16 cellular contexts compared by ENCODE assay signal in the genomic region with DNA sequence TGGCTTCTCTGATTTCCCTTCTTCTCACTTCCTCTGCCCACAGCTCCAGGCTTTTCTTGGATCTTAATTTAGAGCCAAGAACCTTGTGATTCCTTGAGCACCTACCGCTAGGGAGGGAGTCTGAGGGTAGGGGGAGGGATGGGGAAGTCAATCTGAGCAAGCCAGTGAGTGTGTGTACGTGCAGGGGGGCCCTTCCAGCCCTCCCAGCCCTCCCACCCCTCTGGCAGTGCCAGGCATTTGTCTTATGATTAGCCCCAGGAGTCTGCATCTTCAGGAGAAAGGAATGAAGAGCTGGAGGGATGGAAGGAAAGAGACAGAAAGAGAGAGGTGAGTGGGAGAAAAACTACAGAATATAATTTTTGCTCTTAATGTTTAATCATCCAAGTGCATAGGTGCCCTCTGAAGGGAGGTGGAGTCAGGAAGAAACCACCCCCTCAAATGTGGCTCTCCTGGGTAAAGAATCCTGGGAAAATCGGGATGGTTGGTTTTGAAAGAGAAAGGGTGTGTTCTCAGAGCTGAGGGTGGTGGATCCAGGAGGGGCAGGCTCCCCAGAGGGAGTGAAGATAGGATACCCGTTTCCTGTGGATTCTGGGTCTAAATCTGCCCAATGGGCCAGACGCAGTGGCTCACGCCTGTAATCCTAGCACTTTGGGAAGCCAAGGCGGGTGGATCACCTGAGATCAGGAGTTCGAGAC. TPM values are rescaled to one million over a fixed set of nuclear protein-coding genes. Genes with fewer than 3 reads are reported as not detected.
DNase-seq lines count a peak whose midpoint lies in the region; ATAC-seq, FAIRE-seq and TF ChIP-seq lines count a peak whose summit lies in the region.
"Had no signal": no experiment of that assay in that cellular context is flagged by ENCODE, and none has a peak within 500 bp of the region (broad histone marks: within the 10 kb centered on the region; RNA-seq: fewer than 3 reads in every experiment).

No MANE protein-coding gene starts in this region.

- peaks cover 0 to 32% (median 7%) of the 10 kb centered on the region in 4 donors for H3K4me1 Mint-ChIP-seq in CD4-positive, CD25-positive, alpha-beta regulatory T cell
- H3K4me1 Mint-ChIP-seq in astrocyte (ENCODE audit: low read depth, unreplicated experiment) (peaks cover 20% of the 10 kb centered on the region), neural crest cell (peaks cover 22% of the 10 kb centered on the region)
- peaks cover 25% of the 10 kb centered on the region for H3K4me1 Mint-ChIP-seq in activated CD4-positive, alpha-beta T cell treated with anti-CD3 and anti-CD28 coated beads, Interleukin-2, amount 10 ng/mL, durations not matched to agents 7 days and 5 days

- FAIRE-seq in astrocyte (lab: Jason Lieb, UNC): no peak

- H3K9me3 Mint-ChIP-seq in CD4-positive, CD25-positive, alpha-beta regulatory T cell: peaks cover 0 to 4% (median 0%) of the 10 kb centered on the region in 7 donors
- no peaks in the 10 kb centered on the region for H3K9me3 Mint-ChIP-seq in astrocyte (ENCODE audit: unreplicated experiment)
- H3K9me3 Mint-ChIP-seq in neural crest cell: no peaks in the 10 kb centered on the region
- H3K9me3 Mint-ChIP-seq in activated CD4-positive, alpha-beta T cell treated with anti-CD3 and anti-CD28 coated beads, Interleukin-2, amount 10 ng/mL, durations not matched to agents 7 days and 5 days: no peaks in the 10 kb centered on the region
- H3K9me3 Mint-ChIP-seq: memory B cell had no signal

- H3K36me3 ChIP-seq in CD4-positive, CD25-positive, alpha-beta regulatory T cell (ENCODE audit: control insufficient read depth, insufficient read depth, low read length): no peaks in the 10 kb centered on the region
- H3K36me3 ChIP-seq in H7 (replicated peaks; ENCODE audit: control insufficient read depth, insufficient read depth, low read length) (no peaks in the 10 kb centered on the region; the same call in 1 of the 2 replicates), astrocyte (ENCODE audit: insufficient read depth, low read length) (no peaks in the 10 kb centered on the region)
- H3K36me3 ChIP-seq: heart right ventricle had no signal

- peaks cover 13% of the 10 kb centered on the region for H3K4me1 ChIP-seq in CD4-positive, CD25-positive, alpha-beta regulatory T cell (ENCODE audit: control insufficient read depth, insufficient read depth, low read length, poor library complexity, severe bottlenecking)
- peaks cover 5% of the 10 kb centered on the region for H3K4me1 ChIP-seq in astrocyte (ENCODE audit: insufficient read depth, low read length)

- no peaks in the 10 kb centered on the region for H4K20me1 ChIP-seq in astrocyte (ENCODE audit: insufficient read depth, low read length)

- H3K36me3 Mint-ChIP-seq in CD4-positive, CD25-positive, alpha-beta regulatory T cell: no peaks in the 10 kb centered on the region
- H3K36me3 Mint-ChIP-seq in astrocyte (ENCODE audit: low read depth, unreplicated experiment) (no peaks in the 10 kb centered on the region), neural crest cell (ENCODE audit: low read depth) (no peaks in the 10 kb centered on the region)
- H3K36me3 Mint-ChIP-seq in activated CD4-positive, alpha-beta T cell treated with anti-CD3 and anti-CD28 coated beads, Interleukin-2, amount 10 ng/mL, durations not matched to agents 7 days and 5 days (ENCODE audit: low read depth): peaks cover 5% of the 10 kb centered on the region

- CTCF ChIA-PET in activated CD4-positive, alpha-beta T cell treated with anti-CD3 and anti-CD28 coated beads, Interleukin-2, amount 10 ng/mL, durations not matched to agents 7 days and 5 days (lab: Charles Lee): interaction anchor here (0.9 to 2.1 kb wide), 9 partner anchors 9 to 154 kb away, joined by 3 to 8 read pairs (median 3); a partner anchor contains a TSS

- H3K27me3 ChIP-seq in CD4-positive, CD25-positive, alpha-beta regulatory T cell (ENCODE audit: control insufficient read depth, insufficient read depth, low read length): peaks cover 23% of the 10 kb centered on the region
- H3K27me3 ChIP-seq in H7 (ENCODE audit: control insufficient read depth, insufficient read depth, low read length) (peaks cover 28% of the 10 kb centered on the region), astrocyte (ENCODE audit: insufficient read depth, low read length) (peaks cover 22% of the 10 kb centered on the region)

- no peak for DNase-seq in CD4-positive, CD25-positive, alpha-beta regulatory T cell
- DNase-seq in H7 (peak; percentile 30), astrocyte (ENCODE audit: low read depth) (no peak), neural crest cell (ENCODE audit: low read depth, low spot score) (no peak), HuH-7.5 (ENCODE audit: low spot score) (no peak), hepatic stellate cell (ENCODE audit: low spot score) (no peak)
- no peak for DNase-seq in activated CD4-positive, alpha-beta T cell treated with anti-CD3 and anti-CD28 coated beads, Interleukin-2, amount 10 ng/mL, durations not matched to agents 7 days and 5 days
- DNase-seq: activated CD8-positive, alpha-beta memory T cell treated with anti-CD3 and anti-CD28 coated beads, Interleukin-2, amount 50 U/mL, for 48 hours; effector CD4-positive, alpha-beta T cell; GDM1; heart right ventricle; stimulated activated CD4-positive, alpha-beta T cell treated with anti-CD3 and anti-CD28 coated beads, Interleukin-1b, Interleukin-23, amount 100 ng/mL, for 48 hours; T-helper 9 cell had no signal

- TF ChIP-seq CTCF in astrocyte (IDR thresholded peaks at IDR 0.05; ENCODE audit: insufficient read depth, low read depth, low read length): no peak
- no peak for TF ChIP-seq CTCF in neural crest cell (conservative IDR thresholded peaks at IDR 0.05)

- H3K4me3 ChIP-seq in CD4-positive, CD25-positive, alpha-beta regulatory T cell (ENCODE audit: low read depth, low read length): no peak overlapping the region
- no peak overlapping the region for H3K4me3 ChIP-seq in H7 (ENCODE audit: insufficient read depth, low read depth, low read length)
- H3K4me3 ChIP-seq in astrocyte (ENCODE audit: insufficient read depth, low read depth, low read length): no peak overlapping the region
- H3K4me3 ChIP-seq: heart right ventricle had no signal

- H3K4me2 ChIP-seq in astrocyte (ENCODE audit: low read length): no peak overlapping the region

- peak overlapping the region in 3 of 4 donors; percentile 28 to 74 (median 57) for H3K4me3 Mint-ChIP-seq in CD4-positive, CD25-positive, alpha-beta regulatory T cell
- H3K4me3 Mint-ChIP-seq in astrocyte (ENCODE audit: unreplicated experiment): peak overlapping the region; percentile 45
- peak overlapping the region; percentile 86 for H3K4me3 Mint-ChIP-seq in neural crest cell
- H3K4me3 Mint-ChIP-seq in activated CD4-positive, alpha-beta T cell treated with anti-CD3 and anti-CD28 coated beads, Interleukin-2, amount 10 ng/mL, durations not matched to agents 7 days and 5 days: no peak overlapping the region

- H2AFZ ChIP-seq in astrocyte (ENCODE audit: low read depth, low read length): no peak overlapping the region

- peaks cover 3 to 5% of the 10 kb centered on the region in 2 experiments for H3K9me3 ChIP-seq in CD4-positive, CD25-positive, alpha-beta regulatory T cell (ENCODE audit: control insufficient read depth in 2 of 2, low read length in 2 of 2)
- H3K9me3 ChIP-seq in astrocyte (ENCODE audit: insufficient read depth, low read depth, low read length): no peaks in the 10 kb centered on the region
- H3K9me3 ChIP-seq: heart right ventricle had no signal

- no peak for ATAC-seq in CD4-positive, CD25-positive, alpha-beta regulatory T cell (ENCODE audit: low read depth in 2 of 2)
- ATAC-seq: sciatic nerve had no signal

- peak overlapping the region; percentile 7 for H3K9ac ChIP-seq in astrocyte (ENCODE audit: low read length)

- H3K27ac ChIP-seq in CD4-positive, CD25-positive, alpha-beta regulatory T cell (ENCODE audit: insufficient read depth, low read length, poor library complexity, severe bottlenecking): no peak overlapping the region
- no peak overlapping the region for H3K27ac ChIP-seq in astrocyte (ENCODE audit: low read depth, low read length)
- H3K27ac ChIP-seq: heart right ventricle had no signal

- POLR2A ChIA-PET in activated CD4-positive, alpha-beta T cell treated with anti-CD3 and anti-CD28 coated beads, Interleukin-2, amount 10 ng/mL, durations not matched to agents 7 days and 5 days (lab: Charles Lee): no interaction called here

- peak overlapping the region in 1 of 3 donors; percentile 73 for H3K27ac Mint-ChIP-seq in CD4-positive, CD25-positive, alpha-beta regulatory T cell
- H3K27ac Mint-ChIP-seq in astrocyte (ENCODE audit: unreplicated experiment): no peak overlapping the region
- no peak overlapping the region for H3K27ac Mint-ChIP-seq in neural crest cell (ENCODE audit: unreplicated experiment)
- H3K27ac Mint-ChIP-seq in activated CD4-positive, alpha-beta T cell treated with anti-CD3 and anti-CD28 coated beads, Interleukin-2, amount 10 ng/mL, durations not matched to agents 7 days and 5 days: no peak overlapping the region

- no peaks in the 10 kb centered on the region for H3K79me2 ChIP-seq in astrocyte (ENCODE audit: insufficient read depth, low read length)

- H3K27me3 Mint-ChIP-seq in CD4-positive, CD25-positive, alpha-beta regulatory T cell: peaks cover 59% of the 10 kb centered on the region
- H3K27me3 Mint-ChIP-seq in astrocyte (ENCODE audit: low read depth, unreplicated experiment) (peaks cover 26% of the 10 kb centered on the region), neural crest cell (ENCODE audit: low read depth) (peaks cover 54% of the 10 kb centered on the region)
- peaks cover 54% of the 10 kb centered on the region for H3K27me3 Mint-ChIP-seq in activated CD4-positive, alpha-beta T cell treated with anti-CD3 and anti-CD28 coated beads, Interleukin-2, amount 10 ng/mL, durations not matched to agents 7 days and 5 days

RNA-seq across cellular contexts. Expression of a gene that starts 2.1 kb away (rescaled TPM):
- total RNA-seq in CD4-positive, CD25-positive, alpha-beta regulatory T cell: not detected
- under 1 TPM in 1 of 4 donors, not detected in 3; 0.13 TPM for polyA plus RNA-seq in CD4-positive, CD25-positive, alpha-beta regulatory T cell
- total RNA-seq in H7 (2014; rRNA removed; shearing (Covaris generic)): 0.42 and 1.4 TPM in 2 replicates
- total RNA-seq in astrocyte: 3.1 and 3.6 TPM in 2 replicates
- 8.6 and 8.7 TPM in 2 replicates for total RNA-seq in neural crest cell
- total RNA-seq in activated CD4-positive, alpha-beta T cell treated with anti-CD3 and anti-CD28 coated beads, Interleukin-2, amount 10 ng/mL, durations not matched to agents 7 days and 5 days: not detected
- polyA plus RNA-seq: keratinocyte had no signal

RNA-seq across cellular contexts. Expression of a gene that starts 9.3 kb away (rescaled TPM):
- 68.3 TPM for total RNA-seq in CD4-positive, CD25-positive, alpha-beta regulatory T cell
- 10 to 100 TPM; 13.4 to 25.3 (median 19.6) TPM for polyA plus RNA-seq in CD4-positive, CD25-positive, alpha-beta regulatory T cell
- 34.4 and 40.3 TPM in 2 replicates for total RNA-seq in H7 (2014; rRNA removed; shearing (Covaris generic))
- total RNA-seq in astrocyte: 48.9 and 50.6 TPM in 2 replicates
- total RNA-seq in neural crest cell: 93.2 and 94.3 TPM in 2 replicates
- total RNA-seq in activated CD4-positive, alpha-beta T cell treated with anti-CD3 and anti-CD28 coated beads, Interleukin-2, amount 10 ng/mL, durations not matched to agents 7 days and 5 days: 10 to 100 TPM; 90.9 to 95.4 TPM

RNA-seq across cellular contexts. Expression of a gene that starts 25.3 kb away (rescaled TPM):
- total RNA-seq in CD4-positive, CD25-positive, alpha-beta regulatory T cell: 20.7 TPM
- 10 to 100 TPM; 37.8 to 48.4 (median 42.6) TPM for polyA plus RNA-seq in CD4-positive, CD25-positive, alpha-beta regulatory T cell
- 72.1 and 77.6 TPM in 2 replicates for total RNA-seq in H7 (2014; rRNA removed; shearing (Covaris generic))
- total RNA-seq in astrocyte: 47.3 and 51.5 TPM in 2 replicates
- total RNA-seq in neural crest cell: 37.5 and 37.7 TPM in 2 replicates
- total RNA-seq in activated CD4-positive, alpha-beta T cell treated with anti-CD3 and anti-CD28 coated beads, Interleukin-2, amount 10 ng/mL, durations not matched to agents 7 days and 5 days: 10 to 100 TPM; 29.5 to 36.8 TPM

RNA-seq across cellular contexts. Expression of a gene that starts 35.6 kb away (rescaled TPM):
- total RNA-seq in CD4-positive, CD25-positive, alpha-beta regulatory T cell: 34.6 TPM
- 10 to 100 TPM; 70.5 to 90.6 (median 82.4) TPM for polyA plus RNA-seq in CD4-positive, CD25-positive, alpha-beta regulatory T cell
- total RNA-seq in H7 (2014; rRNA removed; shearing (Covaris generic)): 26.9 and 31.2 TPM in 2 replicates
- 30.9 and 34.8 TPM in 2 replicates for total RNA-seq in astrocyte
- total RNA-seq in neural crest cell: 37.9 TPM in 2 replicates
- total RNA-seq in activated CD4-positive, alpha-beta T cell treated with anti-CD3 and anti-CD28 coated beads, Interleukin-2, amount 10 ng/mL, durations not matched to agents 7 days and 5 days: 10 to 100 TPM; 33.7 to 40.2 TPM

RNA-seq across cellular contexts. Expression of a gene that starts 51.3 kb away (rescaled TPM):
- 13.7 TPM for total RNA-seq in CD4-positive, CD25-positive, alpha-beta regulatory T cell
- under 1 TPM in 1 of 4 donors, not detected in 3; 0.41 TPM for polyA plus RNA-seq in CD4-positive, CD25-positive, alpha-beta regulatory T cell
- total RNA-seq in H7 (2014; rRNA removed; shearing (Covaris generic)): 0.80 and 3.6 TPM in 2 replicates
- total RNA-seq in astrocyte (0.54 and 0.60 TPM in 2 replicates), neural crest cell (1.9 and 2.4 TPM in 2 replicates)
- 1 to 10 TPM; 1.6 to 2.6 TPM for total RNA-seq in activated CD4-positive, alpha-beta T cell treated with anti-CD3 and anti-CD28 coated beads, Interleukin-2, amount 10 ng/mL, durations not matched to agents 7 days and 5 days
